In the genomic region with DNA sequence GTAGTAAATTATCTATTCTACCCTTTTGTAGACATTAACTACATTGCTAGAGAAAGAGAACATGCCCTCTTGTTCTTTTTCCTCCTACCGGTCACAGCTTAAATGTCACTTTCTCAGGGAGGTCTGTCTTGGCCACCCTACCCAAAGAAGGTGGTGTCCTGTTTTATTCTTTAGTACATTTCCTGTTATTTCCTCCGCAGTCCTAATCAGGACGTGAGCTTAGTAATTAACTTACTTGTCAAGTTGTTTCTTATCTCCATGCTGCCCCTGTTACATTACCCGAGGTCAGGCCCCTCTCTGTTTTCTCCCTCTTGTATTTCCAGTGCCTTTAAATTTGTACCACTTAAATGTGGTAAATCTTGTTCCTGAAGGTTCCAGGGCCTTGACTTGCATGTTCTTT, we compare ENCODE assay signal across 9 cellular contexts.
DNase-seq lines count a peak whose midpoint lies in the region; ATAC-seq and TF ChIP-seq lines count a peak whose summit lies in the region.
"Had no signal": no experiment of that assay in that cellular context is flagged by ENCODE, and none has a peak within 500 bp of the region (broad histone marks: within the 10 kb centered on the region; RNA-seq: fewer than 3 reads in every experiment).

No MANE protein-coding gene starts in this region.

- H3K27me3 Mint-ChIP-seq in IgD-negative memory B cell (peaks cover 1% of the 10 kb centered on the region), Caco-2 (ENCODE audit: insufficient read depth, unreplicated experiment) (no peaks in the 10 kb centered on the region)

- ATAC-seq in GM18867 (IDR thresholded peaks at IDR 0.05; ENCODE audit: unreplicated experiment): peak; percentile 36
- peak; percentile 41 for ATAC-seq in GM21619 (IDR thresholded peaks at IDR 0.05; ENCODE audit: unreplicated experiment)

- H3K4me1 Mint-ChIP-seq in IgD-negative memory B cell: peaks cover 12 to 22% (median 13%) of the 10 kb centered on the region in 3 donors
- H3K4me1 Mint-ChIP-seq in Caco-2 (ENCODE audit: low read depth, unreplicated experiment): no peaks in the 10 kb centered on the region

- H3K4me1 ChIP-seq in muscle layer of duodenum (ENCODE audit: control insufficient read depth in 1 of 2, insufficient read depth in 2 of 2, low read length in 2 of 2) (peaks cover 10 to 27% of the 10 kb centered on the region in 2 donors), Caco-2 (no peaks in the 10 kb centered on the region)

- intact Hi-C loops in Caco-2 (cut with micrococcal nuclease; ENCODE audit: unreplicated experiment): no loop called here

- peak overlapping the region; percentile 33 for H3K27ac ChIP-seq in muscle layer of duodenum (ENCODE audit: low read length)

- no peaks in the 10 kb centered on the region for H3K36me3 ChIP-seq in muscle layer of duodenum (ENCODE audit: control insufficient read depth in 1 of 2, insufficient read depth in 2 of 2, low read length in 2 of 2)
- H3K36me3 ChIP-seq in Caco-2 (ENCODE audit: control insufficient read depth, insufficient read depth, low read length): no peaks in the 10 kb centered on the region

- DNase-seq in NCI-H524 treated with DMSO at 0.1 percent for 48 hours (lab: John Stamatoyannopoulos, UW) (no peak), Caco-2 (no peak), midbrain (lab: John Stamatoyannopoulos, UW) (no peak), NCI-H510A treated with DMSO at 0.1 percent for 48 hours (lab: John Stamatoyannopoulos, UW) (no peak)
- DNase-seq: cerebellar nuclear complex had no signal

- no peak for TF ChIP-seq CTCF in Caco-2 (IDR thresholded peaks at IDR 0.05; ENCODE audit: insufficient read depth in 1 of 2, low read depth in 1 of 2, low read length in 1 of 2, severe bottlenecking in 1 of 2, unreplicated experiment in 1 of 2)

- CTCF ChIA-PET in Caco-2 (lab: Charles Lee): no interaction called here

- H3K4me3 Mint-ChIP-seq in IgD-negative memory B cell (peak overlapping the region in 1 of 4 donors; percentile 10), Caco-2 (ENCODE audit: unreplicated experiment) (no peak overlapping the region)

- H3K9me3 Mint-ChIP-seq in IgD-negative memory B cell (no peaks in the 10 kb centered on the region), Caco-2 (ENCODE audit: unreplicated experiment) (no peaks in the 10 kb centered on the region)

- H3K9me3 ChIP-seq in muscle layer of duodenum (ENCODE audit: control insufficient read depth in 1 of 2, low read length in 2 of 2): no peaks in the 10 kb centered on the region
- no peaks in the 10 kb centered on the region for H3K9me3 ChIP-seq in Caco-2

- peak overlapping the region in 2 of 3 donors; percentile 54 to 63 for H3K27ac Mint-ChIP-seq in IgD-negative memory B cell
- no peak overlapping the region for H3K27ac Mint-ChIP-seq in Caco-2 (ENCODE audit: unreplicated experiment)

- H3K4me3 ChIP-seq in muscle layer of duodenum (ENCODE audit: low read depth in 1 of 2, low read length in 2 of 2): peak overlapping the region in 1 of 2 donors; percentile 3
- H3K4me3 ChIP-seq in Caco-2 (ENCODE audit: low read depth, low read length): no peak overlapping the region

- no TSS peak for BruUV-seq in Caco-2 (replicated peaks; lab: Mats Ljungman, UMichigan)

- no peaks in the 10 kb centered on the region for H3K27me3 ChIP-seq in muscle layer of duodenum (ENCODE audit: low read depth, low read length)
- no peaks in the 10 kb centered on the region for H3K27me3 ChIP-seq in Caco-2 (replicated peaks; ENCODE audit: control insufficient read depth, insufficient read depth, low read length)

- H3K36me3 Mint-ChIP-seq in IgD-negative memory B cell: no peaks in the 10 kb centered on the region
- H3K36me3 Mint-ChIP-seq in Caco-2 (ENCODE audit: insufficient read depth, unreplicated experiment): no peaks in the 10 kb centered on the region

- POLR2A ChIA-PET in Caco-2 (lab: Charles Lee): no interaction called here
